Comparison of ENCODE assay signal across 24 cellular contexts in genomic region chr1:90986954-90987353, GRCh38. TPM values are rescaled to one million over a fixed set of nuclear protein-coding genes. Genes with fewer than 3 reads are reported as not detected.
DNase-seq lines count a peak whose midpoint lies in the region; ATAC-seq and TF ChIP-seq lines count a peak whose summit lies in the region.
"Had no signal": no experiment of that assay in that cellular context is flagged by ENCODE, and none has a peak within 500 bp of the region (broad histone marks: within the 10 kb centered on the region; RNA-seq: fewer than 3 reads in every experiment).

No MANE protein-coding gene starts in this region.

- H3K9ac ChIP-seq in SU-DHL-6 (ENCODE audit: low read length) = no peak overlapping the region

- peaks cover 79 to 82% of the 10 kb centered on the region in 2 donors for H3K4me1 Mint-ChIP-seq in natural killer cell
- H3K4me1 Mint-ChIP-seq in natural killer cell treated with Interleukin-12 subunit alpha and Interleukin-12 subunit beta and Interleukin-15 and Interleukin-18, amount 100 ng/mL, for 72 hours (ENCODE audit: low read depth in 2 of 2) = peaks cover 67 to 77% of the 10 kb centered on the region in 2 donors
- H3K4me1 Mint-ChIP-seq in effector memory CD8-positive, alpha-beta T cell (ENCODE audit: low read depth in 2 of 2) = peaks cover 35 to 81% of the 10 kb centered on the region in 2 donors

- H3K9me2 ChIP-seq in SU-DHL-6 (replicated peaks; ENCODE audit: insufficient read depth, low read length) = no peaks in the 10 kb centered on the region

- peak overlapping the region; percentile 49 for H3K4me3 Mint-ChIP-seq in natural killer cell
- H3K4me3 Mint-ChIP-seq in natural killer cell treated with Interleukin-12 subunit alpha and Interleukin-12 subunit beta and Interleukin-15 and Interleukin-18, amount 100 ng/mL, for 72 hours = no peak overlapping the region
- H3K4me3 Mint-ChIP-seq in effector memory CD8-positive, alpha-beta T cell = peak overlapping the region; percentile 13 to 32
- H3K4me3 Mint-ChIP-seq: activated naive CD4-positive, alpha-beta T cell treated with anti-CD3 and anti-CD28 coated beads, Interleukin-2, amount 10 ng/mL, durations not matched to agents 7 days and 5 days; activated T-helper 1 cell treated with anti-CD3 and anti-CD28 coated beads, Interleukin-12 subunit alpha, Interleukin-12 subunit beta, Interleukin-2, Interleukin-4 antibody, amounts not matched to agents 30 ng/mL and 10 ng/mL and 1 ng/mL, durations not matched to agents 14 hours and 24 hours and 36 hours had no signal

- no peak overlapping the region for H3K27ac ChIP-seq in SU-DHL-6 (ENCODE audit: low read depth, low read length)
- H3K27ac ChIP-seq: esophagus squamous epithelium, transverse colon had no signal

- H3K4me1 ChIP-seq in mucosa of descending colon (ENCODE audit: low read depth) = no peaks in the 10 kb centered on the region
- H3K4me1 ChIP-seq: BE2C had no signal

- peaks cover 5 to 8% of the 10 kb centered on the region in 2 donors for H3K9me3 Mint-ChIP-seq in natural killer cell
- peaks cover 9% of the 10 kb centered on the region for H3K9me3 Mint-ChIP-seq in natural killer cell treated with Interleukin-12 subunit alpha and Interleukin-12 subunit beta and Interleukin-15 and Interleukin-18, amount 100 ng/mL, for 72 hours
- H3K9me3 Mint-ChIP-seq in effector memory CD8-positive, alpha-beta T cell = peaks cover 2 to 9% of the 10 kb centered on the region in 2 donors

- H2AFZ ChIP-seq in SU-DHL-6 (ENCODE audit: low read depth, low read length, severe bottlenecking) = no peak overlapping the region

- intact Hi-C loops in natural killer cell (cut with micrococcal nuclease) = no loop called here
- intact Hi-C loops in mucosa of descending colon (cut with DNase I, micrococcal nuclease) = no loop called here

- peak overlapping the region in 1 of 2 donors; percentile 30 for H3K27ac Mint-ChIP-seq in natural killer cell
- no peak overlapping the region for H3K27ac Mint-ChIP-seq in natural killer cell treated with Interleukin-12 subunit alpha and Interleukin-12 subunit beta and Interleukin-15 and Interleukin-18, amount 100 ng/mL, for 72 hours
- H3K27ac Mint-ChIP-seq in effector memory CD8-positive, alpha-beta T cell = peak overlapping the region in 1 of 2 donors; percentile 71
- H3K27ac Mint-ChIP-seq: activated naive CD4-positive, alpha-beta T cell treated with anti-CD3 and anti-CD28 coated beads, Interleukin-2, amount 10 ng/mL, durations not matched to agents 7 days and 5 days; activated T-helper 1 cell treated with anti-CD3 and anti-CD28 coated beads, Interleukin-12 subunit alpha, Interleukin-12 subunit beta, Interleukin-2, Interleukin-4 antibody, amounts not matched to agents 30 ng/mL and 10 ng/mL and 1 ng/mL, durations not matched to agents 14 hours and 24 hours and 36 hours had no signal

- 0 out of 2 replicates have a peak, but pooled peaks cover 7% of the 10 kb centered on the region for H3F3A ChIP-seq in SU-DHL-6 (ENCODE audit: insufficient read depth)

- ATAC-seq in natural killer cell (no peak), HG03521 (IDR thresholded peaks at IDR 0.05; ENCODE audit: unreplicated experiment) (no peak), mucosa of descending colon (no peak)
- ATAC-seq in natural killer cell treated with Interleukin-12 subunit alpha and Interleukin-12 subunit beta and Interleukin-15 and Interleukin-18, amount 100 ng/mL, for 72 hours = no peak
- no peak for ATAC-seq in effector memory CD8-positive, alpha-beta T cell (replicated peaks)
- ATAC-seq: activated CD4-positive, CD25-positive, alpha-beta regulatory T cell treated with anti-CD3 and anti-CD28 coated beads, Interleukin-2, amount 50 U/mL, for 24 hours; left cardiac atrium had no signal

- H3K79me2 ChIP-seq in SU-DHL-6 (ENCODE audit: insufficient read depth, low read length) = peaks cover 100% of the 10 kb centered on the region

- H4K20me1 ChIP-seq in SU-DHL-6 (ENCODE audit: low read depth, low read length) = peaks cover 39% of the 10 kb centered on the region

- peaks cover 29% of the 10 kb centered on the region for H3K36me3 Mint-ChIP-seq in natural killer cell
- peaks cover 32% of the 10 kb centered on the region for H3K36me3 Mint-ChIP-seq in natural killer cell treated with Interleukin-12 subunit alpha and Interleukin-12 subunit beta and Interleukin-15 and Interleukin-18, amount 100 ng/mL, for 72 hours
- H3K36me3 Mint-ChIP-seq in effector memory CD8-positive, alpha-beta T cell (ENCODE audit: insufficient read depth) = peaks cover 26% of the 10 kb centered on the region

- H3K27me3 ChIP-seq in SU-DHL-6 (ENCODE audit: low read length) = no peaks in the 10 kb centered on the region
- H3K27me3 ChIP-seq: BE2C, esophagus squamous epithelium, transverse colon had no signal

- H3K36me3 ChIP-seq in SU-DHL-6 (ENCODE audit: low read length) (peaks cover 33% of the 10 kb centered on the region), mucosa of descending colon (ENCODE audit: low read depth) (no peaks in the 10 kb centered on the region)
- H3K36me3 ChIP-seq: BE2C had no signal

- peak overlapping the region; percentile 4 for H3K4me2 ChIP-seq in SU-DHL-6 (ENCODE audit: low read depth, low read length, poor library complexity, severe bottlenecking)

- H3K27me3 Mint-ChIP-seq in natural killer cell (ENCODE audit: low read depth in 2 of 2) = no peaks in the 10 kb centered on the region
- no peaks in the 10 kb centered on the region for H3K27me3 Mint-ChIP-seq in natural killer cell treated with Interleukin-12 subunit alpha and Interleukin-12 subunit beta and Interleukin-15 and Interleukin-18, amount 100 ng/mL, for 72 hours
- no peaks in the 10 kb centered on the region for H3K27me3 Mint-ChIP-seq in effector memory CD8-positive, alpha-beta T cell
- H3K27me3 Mint-ChIP-seq: activated naive CD4-positive, alpha-beta T cell treated with anti-CD3 and anti-CD28 coated beads, Interleukin-2, amount 10 ng/mL, durations not matched to agents 7 days and 5 days had no signal

- TF ChIP-seq CTCF in natural killer cell (IDR thresholded peaks at IDR 0.05) (no peak), SU-DHL-6 (IDR thresholded peaks at IDR 0.05; ENCODE audit: insufficient read depth, low read length, poor library complexity, severe bottlenecking) (no peak), mucosa of descending colon (IDR thresholded peaks at IDR 0.05) (no peak)

- H3K4me3 ChIP-seq in SU-DHL-6 (ENCODE audit: insufficient read depth, low read length, poor library complexity, severe bottlenecking) (no peak overlapping the region), mucosa of descending colon (no peak overlapping the region)
- H3K4me3 ChIP-seq: esophagus squamous epithelium, transverse colon had no signal

- DNase-seq in natural killer cell (no peak), COR-L47 (lab: John Stamatoyannopoulos, UW) (no peak), kidney glomerular epithelial cell (lab: John Stamatoyannopoulos, UW) (no peak), mucosa of descending colon (no peak)
- DNase-seq in natural killer cell treated with Interleukin-12 subunit alpha and Interleukin-12 subunit beta and Interleukin-15 and Interleukin-18, amount 100 ng/mL, for 72 hours (ENCODE audit: low spot score) = no peak
- DNase-seq in effector memory CD8-positive, alpha-beta T cell = no peak
- DNase-seq: activated CD4-positive, alpha-beta T cell treated with anti-CD3 and anti-CD28 coated beads, Interleukin-2, amount 50 U/mL, for 48 hours; activated naive CD4-positive, alpha-beta T cell treated with anti-CD3 and anti-CD28 coated beads, Interleukin-2, amount 10 ng/mL, durations not matched to agents 7 days and 5 days; anterior cingulate cortex; BE2C; DND-41; esophagus squamous epithelium; HCEC 1CT; left cardiac atrium; mammary epithelial cell; NCI-H146; NCI-H446 treated with DMSO at 0.1 percent for 48 hours; NCI-H82; T-helper 9 cell; transverse colon had no signal

- H3K9me3 ChIP-seq in SU-DHL-6 (ENCODE audit: insufficient read depth, low read length) (peaks cover 8% of the 10 kb centered on the region; the same call in 1 of the 2 replicates), mucosa of descending colon (no peaks in the 10 kb centered on the region)
- H3K9me3 ChIP-seq: BE2C had no signal

RNA-seq across cellular contexts. Expression of gene ZNF644, which starts 34.9 kb away (rescaled TPM):
- 100 to 1,000 TPM; 135 to 157 (median 142) TPM for total RNA-seq in natural killer cell
- 10 to 100 TPM; 58.4 to 76.6 TPM for total RNA-seq in natural killer cell treated with Interleukin-12 subunit alpha and Interleukin-12 subunit beta and Interleukin-15 and Interleukin-18, amount 100 ng/mL, for 72 hours
- 10 to 100 TPM; 53.7 to 74.2 (median 61.3) TPM for total RNA-seq in mucosa of descending colon
